Comparison of ENCODE assay signal across 8 cellular contexts in the genomic region with DNA sequence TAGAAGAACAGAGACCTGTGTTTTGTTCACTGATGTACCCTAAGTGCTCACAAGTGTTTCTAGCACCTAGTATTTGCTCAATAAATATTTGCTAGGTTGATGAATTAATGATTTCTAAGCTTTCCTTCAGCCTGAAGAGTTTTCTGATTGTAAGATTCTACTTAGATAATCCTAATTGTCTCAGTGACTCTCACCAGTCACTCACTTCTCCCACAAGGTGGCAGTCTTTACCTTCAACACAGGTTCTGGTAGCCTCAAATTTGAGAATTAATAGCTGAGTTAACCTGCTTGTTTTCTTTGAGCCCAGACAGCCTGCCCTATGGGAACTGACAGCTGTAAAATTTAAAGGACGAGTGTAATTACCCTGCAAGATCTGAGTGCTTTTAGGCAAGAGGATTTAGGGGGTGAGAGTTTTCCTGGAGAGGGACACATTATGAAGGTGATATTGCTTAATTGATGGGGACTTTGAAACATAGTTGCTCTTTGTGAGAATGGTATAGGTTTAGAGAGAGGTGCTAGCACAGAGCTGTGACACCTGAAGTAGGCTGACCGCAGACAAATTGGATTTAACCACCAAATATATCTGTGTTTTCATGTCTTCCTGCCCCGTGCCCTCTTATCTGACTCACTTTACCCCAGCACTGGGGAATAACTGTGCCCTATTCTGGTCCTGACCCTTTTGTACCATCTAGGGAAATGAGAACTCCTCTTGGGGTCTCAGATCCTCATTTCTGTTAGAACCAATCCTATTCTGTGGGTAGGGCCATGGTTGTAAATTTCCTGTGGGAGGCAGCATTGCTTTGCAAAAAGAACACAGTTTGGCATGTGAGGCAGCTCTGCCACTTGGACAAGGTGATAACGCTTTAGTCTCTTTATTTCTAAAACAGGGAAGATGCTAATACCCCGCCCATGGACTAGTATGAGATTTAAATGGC. TPM values are rescaled to one million over a fixed set of nuclear protein-coding genes. Genes with fewer than 3 reads are reported as not detected.
DNase-seq lines count a peak whose midpoint lies in the region; ATAC-seq, FAIRE-seq and TF ChIP-seq lines count a peak whose summit lies in the region.

No MANE protein-coding gene starts in this region.

- no peak overlapping the region for H3K4me2 ChIP-seq in mesenchymal stem cell (ENCODE audit: low read length, poor library complexity, severe bottlenecking)

- peak; percentile 84 for DNase-seq in A673 (ENCODE audit: low spot score)
- DNase-seq in GM03348 (ENCODE audit: low spot score) = peak; percentile 63
- DNase-seq in HFF-Myc (ENCODE audit: extremely low read depth, low read depth) = peak; percentile 20
- peak; percentile 9 for DNase-seq in NCI-H1694 (lab: John Stamatoyannopoulos, UW)
- peak in 1 of 3 donors; percentile 21 for DNase-seq in T-helper 17 cell
- DNase-seq in effector memory CD8-positive, alpha-beta T cell = peak; percentile 46 to 52 (median 49)
- DNase-seq in mesenchymal stem cell = peak; percentile 64
- peak; percentile 37 for DNase-seq in urothelium cell line (ENCODE audit: low spot score)

- H2AK5ac ChIP-seq in mesenchymal stem cell (ENCODE audit: low read length, severe bottlenecking) = no peak overlapping the region

- CTCF ChIA-PET in A673 (lab: Charles Lee) = interaction anchor here (0.5 to 6.5 kb wide), 19 partner anchors 16 to 1667 kb away, joined by 3 to 89 read pairs (median 4); partner anchors contain the start of gene FGFBP2

- H2BK5ac ChIP-seq in mesenchymal stem cell (ENCODE audit: low read depth, low read length, poor library complexity, severe bottlenecking) = no peak overlapping the region

- H3K4me1 ChIP-seq in A673 (ENCODE audit: insufficient read depth, low read length, poor library complexity, severe bottlenecking) (peaks cover 6% of the 10 kb centered on the region), mesenchymal stem cell (ENCODE audit: control insufficient read depth, insufficient read depth, low read depth, low read length) (no peaks in the 10 kb centered on the region)

- no peak overlapping the region for H2AFZ ChIP-seq in mesenchymal stem cell (ENCODE audit: low read depth, low read length)

- no peak overlapping the region for H2BK120ac ChIP-seq in mesenchymal stem cell (ENCODE audit: low read depth, low read length)

- POLR2A ChIA-PET in A673 (lab: Charles Lee; ENCODE audit: low non-redundant PET) = no interaction called here

- H3K4me1 Mint-ChIP-seq in T-helper 17 cell = peaks cover 17% of the 10 kb centered on the region
- H3K4me1 Mint-ChIP-seq in effector memory CD8-positive, alpha-beta T cell (ENCODE audit: low read depth in 2 of 2) = peaks cover 5 to 10% of the 10 kb centered on the region in 2 donors

- H4K8ac ChIP-seq in mesenchymal stem cell (ENCODE audit: low read length) = no peak overlapping the region

- H3K27ac Mint-ChIP-seq in T-helper 17 cell = peak overlapping the region; percentile 24
- H3K27ac Mint-ChIP-seq in effector memory CD8-positive, alpha-beta T cell = no peak overlapping the region

- H3K9me3 Mint-ChIP-seq in effector memory CD8-positive, alpha-beta T cell = no peaks in the 10 kb centered on the region

- H3K27me3 ChIP-seq in A673 (replicated peaks; ENCODE audit: insufficient read depth, low read depth, low read length, poor library complexity) = no peaks in the 10 kb centered on the region
- peaks cover 4 to 30% of the 10 kb centered on the region in 2 experiments for H3K27me3 ChIP-seq in mesenchymal stem cell (ENCODE audit: control insufficient read depth in 1 of 2, insufficient read depth in 1 of 2, low read length in 2 of 2)

- peak; percentile 75 for ATAC-seq in T-helper 17 cell
- peak; percentile 81 for ATAC-seq in effector memory CD8-positive, alpha-beta T cell (replicated peaks)

- H3K36me3 ChIP-seq in A673 (ENCODE audit: insufficient read depth, low read length, poor library complexity, severe bottlenecking) = no peaks in the 10 kb centered on the region
- H3K36me3 ChIP-seq in mesenchymal stem cell (ENCODE audit: control insufficient read depth in 1 of 2, insufficient read depth in 2 of 2, low read depth in 1 of 2, low read length in 2 of 2) = no peaks in the 10 kb centered on the region

- H2BK12ac ChIP-seq in mesenchymal stem cell (ENCODE audit: low read length in 2 of 2) = no peak overlapping the region

- no TSS peak for BruUV-seq in A673 (replicated peaks; lab: Mats Ljungman, UMichigan)

- no peaks in the 10 kb centered on the region for H3K36me3 Mint-ChIP-seq in T-helper 17 cell (ENCODE audit: low read depth)
- no peaks in the 10 kb centered on the region for H3K36me3 Mint-ChIP-seq in effector memory CD8-positive, alpha-beta T cell (ENCODE audit: insufficient read depth)

- H3K9me3 ChIP-seq in A673 (ENCODE audit: low read depth, low read length, poor library complexity, severe bottlenecking) (no peaks in the 10 kb centered on the region), T-helper 17 cell (ENCODE audit: control insufficient read depth, low read length, poor library complexity, severe bottlenecking) (no peaks in the 10 kb centered on the region), mesenchymal stem cell (ENCODE audit: control insufficient read depth, low read length) (no peaks in the 10 kb centered on the region)

- H3K9ac ChIP-seq in mesenchymal stem cell (ENCODE audit: low read length) = no peak overlapping the region

- no peak overlapping the region for H3K4me3 Mint-ChIP-seq in T-helper 17 cell
- no peak overlapping the region for H3K4me3 Mint-ChIP-seq in effector memory CD8-positive, alpha-beta T cell

- H3K23ac ChIP-seq in mesenchymal stem cell (ENCODE audit: low read length in 2 of 2) = no peak overlapping the region

- intact Hi-C loops in A673 (cut with micrococcal nuclease; ENCODE audit: unreplicated experiment) = loop anchor here (1.0 to 10.0 kb wide), 7 partner anchors 76 to 459 kb away; no protein-coding TSS in a partner anchor

- no peak overlapping the region for H3K18ac ChIP-seq in mesenchymal stem cell (ENCODE audit: low read depth in 1 of 2, low read length in 2 of 2)

- peaks cover 15% of the 10 kb centered on the region for H3K27me3 Mint-ChIP-seq in T-helper 17 cell
- H3K27me3 Mint-ChIP-seq in effector memory CD8-positive, alpha-beta T cell = peaks cover 0 to 10% of the 10 kb centered on the region in 2 donors

- H2BK15ac ChIP-seq in mesenchymal stem cell (ENCODE audit: low read depth, poor library complexity, severe bottlenecking) = no peak overlapping the region

- TF ChIP-seq CTCF in A673 (conservative IDR thresholded peaks at IDR 0.05; ENCODE audit: low read depth, low read length) = peak; percentile 79
- TF ChIP-seq CTCF in HFF-Myc (IDR thresholded peaks at IDR 0.05; ENCODE audit: low read depth, low read length, missing control alignments) = peak; percentile 67

- no peak for FAIRE-seq in urothelium cell line (lab: Jason Lieb, UNC)

- H3K4ac ChIP-seq in mesenchymal stem cell (ENCODE audit: low read depth in 1 of 2, low read length in 2 of 2) = no peak overlapping the region

- no peak overlapping the region for H3K14ac ChIP-seq in mesenchymal stem cell (ENCODE audit: low read length in 2 of 2)

- no peak overlapping the region for H4K91ac ChIP-seq in mesenchymal stem cell (ENCODE audit: low read length)

- H3K27ac ChIP-seq in A673 (ENCODE audit: low read depth, low read length, poor library complexity, severe bottlenecking) (no peak overlapping the region), mesenchymal stem cell (ENCODE audit: low read length, poor library complexity, severe bottlenecking) (no peak overlapping the region)

- H3K4me3 ChIP-seq in A673 (ENCODE audit: low read depth, low read length, poor library complexity, severe bottlenecking) (no peak overlapping the region), HFF-Myc (replicated peaks; ENCODE audit: low read depth, low read length) (no peak overlapping the region), mesenchymal stem cell (ENCODE audit: insufficient read depth in 1 of 2, low read depth in 1 of 2, low read length in 2 of 2) (no peak overlapping the region)

- no peaks in the 10 kb centered on the region for H3K79me1 ChIP-seq in mesenchymal stem cell (replicated peaks; ENCODE audit: low read length, poor library complexity, severe bottlenecking)

- 61% methylated on average over 5 of the region's 5 CpGs for WGBS in mesenchymal stem cell

RNA-seq across cellular contexts. Expression of gene CD38, which starts 27.7 kb away (rescaled TPM):
- total RNA-seq in A673 (2021) (not detected in 2 replicates), T-helper 17 cell (1 to 10 TPM; 1.4 TPM)
- 0.41 TPM for polyA plus RNA-seq in mesenchymal stem cell (2013, experiment 1 of 2)
- 0.42 TPM for polyA plus RNA-seq in mesenchymal stem cell (2013, experiment 2 of 2)
